Comparison of ENCODE assay signal across 9 cellular contexts in genomic region chr5:14445581-14446290, GRCh38.
A peak's percentile ranks its signal among the peaks of the same experiment; 100 is the strongest.
DNase-seq lines count a peak whose midpoint lies in the region; ATAC-seq, FAIRE-seq and TF ChIP-seq lines count a peak whose summit lies in the region.
"Had no signal": no experiment of that assay in that cellular context is flagged by ENCODE, and none has a peak within 500 bp of the region (broad histone marks: within the 10 kb centered on the region; RNA-seq: fewer than 3 reads in every experiment).

No MANE protein-coding gene starts in this region.

- H3K4me3 ChIP-seq in neuronal stem cell (ENCODE audit: low read length in 2 of 2) = peak overlapping the region in 1 of 2 donors; percentile 18
- no peak overlapping the region for H3K4me3 ChIP-seq in HepG2 (replicated peaks in 1 of 3; ENCODE audit: insufficient read depth in 1 of 3, low read depth in 2 of 3, low read length in 3 of 3)

- no peak overlapping the region for H2AK5ac ChIP-seq in neuronal stem cell (ENCODE audit: low read depth, low read length)

- ATAC-seq in esophagus mucosa = peak; percentile 39
- ATAC-seq in HepG2 = no peak

- POLR2A ChIA-PET in HepG2 (lab: Yijun Ruan, JAX) = no interaction called here

- intact Hi-C loops in HepG2 (cut with micrococcal nuclease; ENCODE audit: unreplicated experiment) = no loop called here

- H4K91ac ChIP-seq in neuronal stem cell (ENCODE audit: low read depth, low read length, poor library complexity) = no peak overlapping the region

- no peak overlapping the region for H3K27ac ChIP-seq in neuronal stem cell (replicated peaks; ENCODE audit: low read length)
- H3K27ac ChIP-seq in HepG2 (ENCODE audit: extremely low read length, insufficient read depth, low read length) = no peak overlapping the region

- no peak overlapping the region for H2BK120ac ChIP-seq in neuronal stem cell (ENCODE audit: low read depth, low read length)

- H3K79me1 ChIP-seq in neuronal stem cell (ENCODE audit: low read depth, low read length) = no peaks in the 10 kb centered on the region

- no peak overlapping the region for H3K9ac ChIP-seq in neuronal stem cell (ENCODE audit: low read depth, low read length, poor library complexity)
- H3K9ac ChIP-seq in HepG2 (ENCODE audit: insufficient read depth, low read depth, low read length) = no peak overlapping the region

- H3K27me3 ChIP-seq in neuronal stem cell (ENCODE audit: control insufficient read depth in 3 of 3, insufficient read depth in 3 of 3, low read depth in 1 of 3, low read length in 3 of 3) = no peaks in the 10 kb centered on the region
- no peaks in the 10 kb centered on the region for H3K27me3 ChIP-seq in HepG2 (ENCODE audit: control insufficient read depth in 1 of 2, insufficient read depth in 2 of 2, low read length in 2 of 2)

- H2BK15ac ChIP-seq in neuronal stem cell (ENCODE audit: low read length) = no peak overlapping the region

- CTCF ChIA-PET in HepG2 (lab: Yijun Ruan, JAX; ENCODE audit: low intra/inter-chr PET ratio, low total read pairs) = no interaction called here

- H3K4ac ChIP-seq in neuronal stem cell (ENCODE audit: low read length) = no peak overlapping the region

- no peak for TF ChIP-seq POLR2A in HepG2 (IDR thresholded peaks at IDR 0.05; ENCODE audit: insufficient read depth in 1 of 2, low read depth in 2 of 2, low read length in 2 of 2)

- WGBS in neuronal stem cell (ENCODE audit: extremely low coverage in 2 of 2, insufficient read length in 2 of 2, insufficient replicate concordance in 1 of 2), 2 donors = no CpG with 5 or more reads among the region's 15 CpGs
- 99% methylated on average over 15 of the region's 15 CpGs for WGBS in HepG2 (ENCODE audit: low lambda C conversion rate)

- H2AFZ ChIP-seq in neuronal stem cell (ENCODE audit: low read length) (peak overlapping the region; percentile 74), HepG2 (ENCODE audit: low read length) (no peak overlapping the region)

- no peak for TF ChIP-seq EP300 in HepG2 (IDR thresholded peaks at IDR 0.05; ENCODE audit: low read depth in 2 of 2, low read length in 2 of 2)
- no peak for TF ChIP-seq EP300 in HepG2 (CRISPR knock-in tag; IDR thresholded peaks at IDR 0.05; ENCODE audit: borderline replicate concordance)

- TF ChIP-seq RAD21 in HepG2 (CRISPR knock-in tag; IDR thresholded peaks at IDR 0.05) = no peak

- H3K79me2 ChIP-seq in HepG2 (ENCODE audit: insufficient read depth, low read length) = no peaks in the 10 kb centered on the region

- H4K8ac ChIP-seq in neuronal stem cell (ENCODE audit: low read depth, low read length) = no peak overlapping the region

- no peaks in the 10 kb centered on the region for H4K20me1 ChIP-seq in HepG2 (ENCODE audit: insufficient read depth, low read length)

- no peak for FAIRE-seq in HepG2 (lab: Jason Lieb, UNC)

- H3K4me2 ChIP-seq in neuronal stem cell (ENCODE audit: insufficient read depth, low read length, poor library complexity, severe bottlenecking) = peak overlapping the region; percentile 48
- H3K4me2 ChIP-seq in HepG2 (ENCODE audit: low read depth, low read length) = no peak overlapping the region

- in situ Hi-C loops in G401 (cut with HindIII; ENCODE audit: low sequenced_read_pairs) (no loop called here), HepG2 (cut with HindIII; ENCODE audit: extremely low pct_ligation_motif_present, low pct_unique_long_range_greater_than_20kb) (no loop called here)

- H3K9me3 ChIP-seq in neuronal stem cell (replicated peaks in 1 of 2; ENCODE audit: control insufficient read depth in 2 of 2, insufficient read depth in 1 of 2, low read depth in 1 of 2, low read length in 2 of 2) = peaks cover 0 to 4% of the 10 kb centered on the region in 2 donors
- H3K9me3 ChIP-seq in HepG2 (ENCODE audit: low read length) = no peaks in the 10 kb centered on the region

- H3K36me3 ChIP-seq in neuronal stem cell (replicated peaks in 1 of 2; ENCODE audit: control insufficient read depth in 2 of 2, insufficient read depth in 2 of 2, low read length in 2 of 2) (peaks cover 0 to 13% of the 10 kb centered on the region in 2 donors), HepG2 (replicated peaks in 1 of 2; ENCODE audit: control insufficient read depth in 1 of 2, insufficient read depth in 2 of 2, low read length in 2 of 2) (peaks cover 9 to 25% of the 10 kb centered on the region in 2 experiments; a peak in 4 of 5 replicates)

- no peak overlapping the region for H3K14ac ChIP-seq in neuronal stem cell (ENCODE audit: low read length)

- H2BK5ac ChIP-seq in neuronal stem cell (ENCODE audit: low read length) = no peak overlapping the region

- no peak for TF ChIP-seq CTCF in HepG2 (CRISPR knock-in tag; IDR thresholded peaks at IDR 0.05)

- DNase-seq in G401 (ENCODE audit: low spot score) = peak; percentile 69
- DNase-seq in NOMO-1 (lab: John Stamatoyannopoulos, UW; ENCODE audit: unreplicated experiment in 2 of 2) = peak; percentile 62 to 63
- DNase-seq in neuronal stem cell (ENCODE audit: low spot score) = peak; percentile 83
- DNase-seq in dedifferentiated amniotic fluid mesenchymal stem cell (ENCODE audit: extremely low spot score) = no peak
- no peak for DNase-seq in HepG2 (ENCODE audit: low spot score)
- no peak for DNase-seq in NCI-H510A (lab: John Stamatoyannopoulos, UW)
- no peak for DNase-seq in NCI-H526 treated with DMSO at 0.1 percent for 48 hours (lab: John Stamatoyannopoulos, UW)
- DNase-seq: GOT3 had no signal

- no TSS peak for BruUV-seq in HepG2 (replicated peaks; lab: Mats Ljungman, UMichigan)

- H3K18ac ChIP-seq in neuronal stem cell (ENCODE audit: low read length) = no peak overlapping the region

- no peak overlapping the region for H3K23ac ChIP-seq in neuronal stem cell (ENCODE audit: low read depth, low read length, poor library complexity)

- peaks cover 32 to 56% of the 10 kb centered on the region in 2 donors for H3K4me1 ChIP-seq in neuronal stem cell (ENCODE audit: control insufficient read depth in 2 of 2, insufficient read depth in 1 of 2, low read depth in 1 of 2, low read length in 2 of 2)
- H3K4me1 ChIP-seq in HepG2 (ENCODE audit: insufficient read depth, low read length) = no peaks in the 10 kb centered on the region

- H2BK12ac ChIP-seq in neuronal stem cell (ENCODE audit: low read length) = no peak overlapping the region

TF ChIP-seq in HepG2, 621 proteins besides CTCF, POLR2A, EP300 and RAD21 (continues in another document):
- no peak for TF ChIP-seq ZKSCAN5 (CRISPR knock-in tag; IDR thresholded peaks at IDR 0.05)
- TF ChIP-seq ZNF629 (CRISPR knock-in tag; conservative IDR thresholded peaks at IDR 0.05) = no peak
- TF ChIP-seq PRDM15 (CRISPR knock-in tag; IDR thresholded peaks at IDR 0.05) = no peak
- no peak for TF ChIP-seq MTF1 (CRISPR knock-in tag; IDR thresholded peaks at IDR 0.05)
- TF ChIP-seq ARID4A (CRISPR knock-in tag; IDR thresholded peaks at IDR 0.05; ENCODE audit: borderline replicate concordance) = no peak

Comparison
In these comparisons a context has a peak if more than half of its experiments do, and no peak if none do; other contexts are left out.
1. DNase-seq: peak in G401 (single experiment), NOMO-1 (2 of 2) and neuronal stem cell (single experiment); none in dedifferentiated amniotic fluid mesenchymal stem cell (single experiment), HepG2 (single experiment), NCI-H510A (single experiment) and NCI-H526 treated with DMSO at 0.1 percent for 48 hours (single experiment).